ENCODE assay signal across 6 cellular contexts in genomic region chr17:47168896-47169295, GRCh38. TPM values are rescaled to one million over a fixed set of nuclear protein-coding genes. Genes with fewer than 3 reads are reported as not detected.
"Had no signal": no experiment of that assay in that cellular context is flagged by ENCODE, and none has a peak within 500 bp of the region (broad histone marks: within the 10 kb centered on the region; RNA-seq: fewer than 3 reads in every experiment).

No MANE protein-coding gene starts in this region.

RNA-seq across cellular contexts. Expression of gene MYL4, which starts 40.3 kb away (rescaled TPM):
- total RNA-seq: subcutaneous adipose tissue, suprapubic skin, thoracic aorta, transverse colon, ureter, vagina had no signal
